In the genomic region with DNA sequence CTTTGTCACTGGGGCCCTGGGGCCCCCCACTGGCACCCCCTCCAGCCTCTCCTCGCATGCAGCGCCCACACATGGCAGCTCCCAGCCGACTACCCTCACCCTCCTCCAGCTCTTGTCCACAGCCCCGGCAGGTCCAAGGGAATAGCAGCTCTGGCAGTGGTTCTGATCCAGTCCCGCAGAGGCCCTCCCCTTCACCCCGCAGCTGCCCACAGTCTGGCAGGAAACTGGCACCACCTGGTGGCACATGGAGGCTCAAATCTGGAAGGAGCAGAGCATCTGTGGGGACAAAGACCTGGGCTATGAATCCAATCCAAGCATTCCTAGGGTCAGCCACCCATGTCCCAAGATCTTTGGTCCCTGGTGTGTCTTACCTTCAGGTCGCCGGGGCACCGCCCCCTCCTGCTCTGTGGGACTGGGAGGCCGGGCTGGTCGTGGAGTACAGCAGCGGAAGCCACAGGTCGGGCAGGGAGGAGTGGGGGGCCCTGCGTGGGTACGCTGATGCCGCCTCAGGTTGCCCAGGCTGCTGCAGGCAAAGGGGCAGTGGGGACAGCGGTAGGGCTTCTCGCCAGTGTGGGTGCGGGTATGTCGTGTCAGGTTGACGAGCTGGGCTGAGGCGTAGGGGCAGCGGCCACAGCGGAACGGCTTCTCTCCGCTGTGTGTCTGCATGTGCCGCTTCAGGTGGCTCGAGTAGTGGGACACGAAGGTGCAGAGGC, we compare ENCODE assay signal across 10 cellular contexts. TPM values are rescaled to one million over a fixed set of nuclear protein-coding genes. Genes with fewer than 3 reads are reported as not detected.
DNase-seq lines count a peak whose midpoint lies in the region; ATAC-seq and TF ChIP-seq lines count a peak whose summit lies in the region.
"Had no signal": no experiment of that assay in that cellular context is flagged by ENCODE, and none has a peak within 500 bp of the region (broad histone marks: within the 10 kb centered on the region; RNA-seq: fewer than 3 reads in every experiment).

No MANE protein-coding gene starts in this region.

- H3K4me1 ChIP-seq in mammary epithelial cell (ENCODE audit: insufficient read depth, low read length) (peaks cover 24% of the 10 kb centered on the region), neutrophil (ENCODE audit: control insufficient read depth in 1 of 2, insufficient read depth in 1 of 2, low read depth in 1 of 2, low read length in 1 of 2) (peaks cover 14 to 22% of the 10 kb centered on the region in 2 experiments)

- no peaks in the 10 kb centered on the region for H3K9me3 Mint-ChIP-seq in activated T-cell treated with anti-CD3 and anti-CD28 coated beads, Interleukin-2, amount 50 U/mL, for 4 hours

- H3K4me3 ChIP-seq in mammary epithelial cell (replicated peaks in 1 of 3; ENCODE audit: insufficient read depth in 1 of 3, low read depth in 2 of 3, low read length in 3 of 3) = no peak overlapping the region
- no peak overlapping the region for H3K4me3 ChIP-seq in neutrophil (ENCODE audit: low read depth in 1 of 2, low read length in 1 of 2)
- H3K4me3 ChIP-seq: gastrocnemius medialis had no signal

- CTCF ChIA-PET in mammary epithelial cell (lab: Charles Lee; ENCODE audit: low non-redundant PET) = no interaction called here

- ATAC-seq in activated T-cell treated with anti-CD3 and anti-CD28 coated beads, Interleukin-2, amount 50 U/mL, for 4 hours = no peak
- ATAC-seq in GM18511 (IDR thresholded peaks at IDR 0.05; ENCODE audit: unreplicated experiment) = no peak
- ATAC-seq: gastrocnemius medialis had no signal

- TF ChIP-seq CTCF in mammary epithelial cell (conservative IDR thresholded peaks at IDR 0.05 in 1 of 2, IDR thresholded peaks at IDR 0.05 in 1 of 2; ENCODE audit: extremely low read depth in 1 of 2, insufficient read depth in 1 of 2, low read depth in 1 of 2, low read length in 2 of 2) (peak in 1 of 2 donors; percentile 55), neutrophil (IDR thresholded peaks at IDR 0.05) (no peak)

- H3K36me3 ChIP-seq in mammary epithelial cell (ENCODE audit: insufficient read depth, low read length) (peaks cover 34% of the 10 kb centered on the region), neutrophil (peaks cover 75% of the 10 kb centered on the region)

- no peak overlapping the region for H2AFZ ChIP-seq in mammary epithelial cell (ENCODE audit: low read depth, low read length)

- BruUV-seq in mammary epithelial cell (replicated peaks; lab: Mats Ljungman, UMichigan) = no TSS peak

- dilution Hi-C loops in mammary epithelial cell (cut with HindIII; ENCODE audit: low sequenced_read_pairs) = no loop called here

- H3K4me2 ChIP-seq in mammary epithelial cell (ENCODE audit: insufficient read depth, low read depth, low read length) = peak overlapping the region; percentile 93

- intact Hi-C loops in mammary epithelial cell (cut with micrococcal nuclease) = no loop called here

- in situ Hi-C loops in mammary epithelial cell (cut with MboI; ENCODE audit: low sequenced_read_pairs in 2 of 2) = no loop called here

- H3K27ac ChIP-seq in mammary epithelial cell (ENCODE audit: insufficient read depth, low read depth, low read length) = no peak overlapping the region
- H3K27ac ChIP-seq in neutrophil = peak overlapping the region; percentile 96

- no peak overlapping the region for H3K9ac ChIP-seq in mammary epithelial cell (ENCODE audit: insufficient read depth, low read length)

- H3K9me3 ChIP-seq in mammary epithelial cell (replicated peaks; ENCODE audit: insufficient read depth, low read length) = no peaks in the 10 kb centered on the region
- no peaks in the 10 kb centered on the region for H3K9me3 ChIP-seq in neutrophil
- H3K9me3 ChIP-seq: gastrocnemius medialis had no signal

- no peaks in the 10 kb centered on the region for H3K27me3 ChIP-seq in mammary epithelial cell (ENCODE audit: insufficient read depth, low read length)
- H3K27me3 ChIP-seq in neutrophil = no peaks in the 10 kb centered on the region
- H3K27me3 ChIP-seq: gastrocnemius medialis had no signal

- DNase-seq in ELR (ENCODE audit: low read depth) = peak; percentile 29
- peak; percentile 38 for DNase-seq in LHCN-M2 (ENCODE audit: low read depth)
- no peak for DNase-seq in mammary epithelial cell
- no peak for DNase-seq in NCI-H1048 (lab: John Stamatoyannopoulos, UW)
- no peak for DNase-seq in activated T-cell treated with anti-CD3 and anti-CD28 coated beads, Interleukin-2, amount 50 U/mL, for 4 hours
- DNase-seq in HuH-7.5 (ENCODE audit: low spot score) = no peak
- DNase-seq: NCI-H1694 treated with DMSO at 0.1 percent for 48 hours had no signal

- H4K20me1 ChIP-seq in mammary epithelial cell (ENCODE audit: insufficient read depth, low read length) = no peaks in the 10 kb centered on the region

- WGBS in mammary epithelial cell (ENCODE audit: low coverage, missing lambda C conversion rate) = 62% methylated on average over 19 of the region's 29 CpGs

- H3K27me3 Mint-ChIP-seq in activated T-cell treated with anti-CD3 and anti-CD28 coated beads, Interleukin-2, amount 50 U/mL, for 4 hours (ENCODE audit: low read depth) = no peaks in the 10 kb centered on the region

- H3K36me3 Mint-ChIP-seq in activated T-cell treated with anti-CD3 and anti-CD28 coated beads, Interleukin-2, amount 50 U/mL, for 4 hours (ENCODE audit: insufficient read depth) = peaks cover 48% of the 10 kb centered on the region

- peaks cover 24% of the 10 kb centered on the region for H3K4me1 Mint-ChIP-seq in activated T-cell treated with anti-CD3 and anti-CD28 coated beads, Interleukin-2, amount 50 U/mL, for 4 hours (ENCODE audit: low read depth)

- H3K4me3 Mint-ChIP-seq in activated T-cell treated with anti-CD3 and anti-CD28 coated beads, Interleukin-2, amount 50 U/mL, for 4 hours = no peak overlapping the region

- peaks cover 41% of the 10 kb centered on the region for H3K79me2 ChIP-seq in mammary epithelial cell (ENCODE audit: insufficient read depth, low read length)

RNA-seq across cellular contexts. Expression of gene ZNF513, which starts 2.3 kb away (rescaled TPM):
- total RNA-seq in LHCN-M2 (2014; rRNA removed) (12.7 and 16.5 TPM in 2 replicates), mammary epithelial cell (10 to 100 TPM; 10.2 to 14.9 TPM)
- 13.8 TPM for polyA plus RNA-seq in LHCN-M2 (2012)
- 8.4 TPM for polyA plus RNA-seq in mammary epithelial cell
- 19.8 TPM for polyA minus RNA-seq in mammary epithelial cell
- total RNA-seq in activated T-cell treated with anti-CD3 and anti-CD28 coated beads, Interleukin-2, amount 50 U/mL, for 4 hours = 10 to 100 TPM in 2 of 3 donors, 1 to 10 TPM in 1; 8.4 to 11.0 (median 10.4) TPM

RNA-seq across cellular contexts. Expression of gene SNX17, which starts 7.8 kb away (rescaled TPM):
- total RNA-seq in LHCN-M2 (2014; rRNA removed) (176 and 181 TPM in 2 replicates), mammary epithelial cell (10 to 100 TPM; 86.0 to 87.5 TPM)
- polyA plus RNA-seq in LHCN-M2 (2012) = 157 TPM
- 96.5 TPM for polyA plus RNA-seq in mammary epithelial cell
- polyA minus RNA-seq in mammary epithelial cell = 123 TPM
- total RNA-seq in activated T-cell treated with anti-CD3 and anti-CD28 coated beads, Interleukin-2, amount 50 U/mL, for 4 hours = 100 to 1,000 TPM; 117 to 125 (median 123) TPM

RNA-seq across cellular contexts. Expression of gene EIF2B4, which starts 8.1 kb away (rescaled TPM):
- total RNA-seq in LHCN-M2 (2014; rRNA removed) = 33.4 and 40.1 TPM in 2 replicates
- polyA plus RNA-seq in LHCN-M2 (2012) = 54.8 TPM
- 10 to 100 TPM; 19.8 to 42.3 TPM for total RNA-seq in mammary epithelial cell
- polyA plus RNA-seq in mammary epithelial cell = 37.5 TPM
- polyA minus RNA-seq in mammary epithelial cell = 41.0 TPM
- total RNA-seq in activated T-cell treated with anti-CD3 and anti-CD28 coated beads, Interleukin-2, amount 50 U/mL, for 4 hours = 10 to 100 TPM; 63.4 to 69.8 (median 65.0) TPM

RNA-seq across cellular contexts. Expression of gene GTF3C2, which starts 21.7 kb away (rescaled TPM):
- total RNA-seq in LHCN-M2 (2014; rRNA removed) = 42.3 and 43.5 TPM in 2 replicates
- polyA plus RNA-seq in LHCN-M2 (2012) = 30.0 TPM
- total RNA-seq in mammary epithelial cell = 10 to 100 TPM; 26.7 to 55.5 TPM
- 49.5 TPM for polyA plus RNA-seq in mammary epithelial cell
- 56.9 TPM for polyA minus RNA-seq in mammary epithelial cell
- 100 to 1,000 TPM; 102 to 110 (median 107) TPM for total RNA-seq in activated T-cell treated with anti-CD3 and anti-CD28 coated beads, Interleukin-2, amount 50 U/mL, for 4 hours

RNA-seq across cellular contexts. Expression of gene PPM1G, which starts 31.1 kb away (rescaled TPM):
- 117 and 120 TPM in 2 replicates for total RNA-seq in LHCN-M2 (2014; rRNA removed)
- 99.9 TPM for polyA plus RNA-seq in LHCN-M2 (2012)
- 100 to 1,000 TPM in 1 of 2 donors, 10 to 100 TPM in 1; 58.8 to 113 TPM for total RNA-seq in mammary epithelial cell
- 104 TPM for polyA plus RNA-seq in mammary epithelial cell
- polyA minus RNA-seq in mammary epithelial cell = 138 TPM
- 100 to 1,000 TPM; 177 to 208 (median 186) TPM for total RNA-seq in activated T-cell treated with anti-CD3 and anti-CD28 coated beads, Interleukin-2, amount 50 U/mL, for 4 hours

Comparison
In these comparisons a context has a peak if more than half of its experiments do, and no peak if none do; other contexts are left out.
1. DNase-seq: peak in ELR (single experiment) and LHCN-M2 (single experiment); none in mammary epithelial cell (single experiment), NCI-H1048 (single experiment), activated T-cell treated with anti-CD3 and anti-CD28 coated beads, Interleukin-2, amount 50 U/mL, for 4 hours (single experiment) and HuH-7.5 (single experiment).